ENCODE assay signal across 8 cellular contexts in genomic region chrX:69538321-69538876, GRCh38. TPM values are rescaled to one million over a fixed set of nuclear protein-coding genes. Genes with fewer than 3 reads are reported as not detected.
DNase-seq lines count a peak whose midpoint lies in the region; ATAC-seq and TF ChIP-seq lines count a peak whose summit lies in the region.

No MANE protein-coding gene starts in this region.

- TF ChIP-seq CTCF in PC-9 (conservative IDR thresholded peaks at IDR 0.05): peak; percentile 63
- TF ChIP-seq CTCF in foreskin keratinocyte (conservative IDR thresholded peaks at IDR 0.05): peak; percentile 78
- TF ChIP-seq CTCF in osteoblast (IDR thresholded peaks at IDR 0.05; ENCODE audit: extremely low read depth, low read depth, low read length): peak; percentile 56

- BruUV-seq in PC-9 (replicated peaks; lab: Mats Ljungman, UMichigan): no TSS peak

- no peaks in the 10 kb centered on the region for H3F3A ChIP-seq in PC-9 (ENCODE audit: insufficient read depth, low read depth)

- H3K79me2 ChIP-seq in PC-9 (ENCODE audit: low read depth): no peaks in the 10 kb centered on the region
- H3K79me2 ChIP-seq in osteoblast (ENCODE audit: insufficient read depth, low read length): no peaks in the 10 kb centered on the region

- H3K27ac ChIP-seq in PC-9 (no peak overlapping the region), foreskin keratinocyte (no peak overlapping the region), osteoblast (ENCODE audit: low read depth, low read length) (no peak overlapping the region)

- intact Hi-C loops in PC-9 (cut with micrococcal nuclease; ENCODE audit: unreplicated experiment): loop anchor here (5.0 kb wide), 1 partner anchor 559 kb away; no protein-coding TSS in a partner anchor

- H3K4me1 ChIP-seq in PC-9 (replicated peaks; ENCODE audit: insufficient read depth) (no peaks in the 10 kb centered on the region), foreskin keratinocyte (no peaks in the 10 kb centered on the region), osteoblast (ENCODE audit: insufficient read depth, low read length) (no peaks in the 10 kb centered on the region)

- CTCF ChIA-PET in PC-9 (lab: Charles Lee): no interaction called here

- no peaks in the 10 kb centered on the region for H3K9me2 ChIP-seq in PC-9 (ENCODE audit: insufficient read depth)

- H2AFZ ChIP-seq in PC-9 (no peak overlapping the region), osteoblast (ENCODE audit: low read length) (peak overlapping the region; percentile 81)

- H3K9me3 ChIP-seq in PC-9 (ENCODE audit: insufficient read depth, low read depth): no peaks in the 10 kb centered on the region
- no peaks in the 10 kb centered on the region for H3K9me3 ChIP-seq in osteoblast (ENCODE audit: low read depth, low read length)

- DNase-seq in NCI-H345 (lab: John Stamatoyannopoulos, UW) (peak; percentile 1), NCI-H345 treated with DMSO at 0.1 percent for 48 hours (lab: John Stamatoyannopoulos, UW; ENCODE audit: unreplicated experiment) (no peak), PC-9 (peak in 1 of 2 experiments; percentile 32), activated gamma-delta T cell (lab: John Stamatoyannopoulos, UW) (peak; percentile 21), foreskin keratinocyte (peak in 1 of 2 donors; percentile 5), osteoblast (ENCODE audit: insufficient read length, low spot score, missing footprints) (peak; percentile 93), superior temporal gyrus (ENCODE audit: extremely low spot score) (peak; percentile 48)

- H3K4me3 ChIP-seq in PC-9 (no peak overlapping the region), osteoblast (ENCODE audit: insufficient read depth, low read length) (peak overlapping the region; percentile 66)

- peak; percentile 92 for ATAC-seq in HG03045 (IDR thresholded peaks at IDR 0.05; ENCODE audit: unreplicated experiment)
- ATAC-seq in foreskin keratinocyte: peak; percentile 93

- no peaks in the 10 kb centered on the region for H4K20me1 ChIP-seq in PC-9 (ENCODE audit: insufficient read depth)
- peaks cover 3% of the 10 kb centered on the region for H4K20me1 ChIP-seq in osteoblast (ENCODE audit: insufficient read depth, low read length)

- H3K4me2 ChIP-seq in PC-9 (no peak overlapping the region), osteoblast (ENCODE audit: insufficient read depth, low read length) (peak overlapping the region; percentile 68)

- H3K27me3 ChIP-seq in PC-9 (ENCODE audit: insufficient read depth, low read depth) (0 out of 2 replicates have a peak, but pooled peaks cover 4% of the 10 kb centered on the region), foreskin keratinocyte (no peaks in the 10 kb centered on the region), osteoblast (ENCODE audit: insufficient read depth, low read length) (peaks cover 26% of the 10 kb centered on the region)

- no peaks in the 10 kb centered on the region for H3K36me3 ChIP-seq in PC-9 (ENCODE audit: low read depth)
- no peaks in the 10 kb centered on the region for H3K36me3 ChIP-seq in osteoblast (ENCODE audit: insufficient read depth, low read length)

- POLR2A ChIA-PET in PC-9 (lab: Charles Lee; ENCODE audit: unreplicated experiment): no interaction called here

RNA-seq across cellular contexts. Expression of gene NALF2, which starts 34.3 kb away (rescaled TPM):
- total RNA-seq in PC-9 (2021) (not detected in 2 replicates), foreskin keratinocyte (0.95 and 2.0 TPM in 2 replicates), osteoblast (not detected in 2 replicates)
- polyA plus RNA-seq in foreskin keratinocyte: 0.69 and 1.6 TPM in 2 replicates
